ENCODE assay signal across 23 cellular contexts in genomic region chr1:7550981-7551380, GRCh38.
DNase-seq lines count a peak whose midpoint lies in the region; ATAC-seq, FAIRE-seq and TF ChIP-seq lines count a peak whose summit lies in the region.
"Had no signal": no experiment of that assay in that cellular context is flagged by ENCODE, and none has a peak within 500 bp of the region (broad histone marks: within the 10 kb centered on the region; RNA-seq: fewer than 3 reads in every experiment).

No MANE protein-coding gene starts in this region.

- no peak overlapping the region for H2BK5ac ChIP-seq in IMR-90 (ENCODE audit: low read depth, low read length, poor library complexity, severe bottlenecking)

- peaks cover 7% of the 10 kb centered on the region for H3K9me3 ChIP-seq in IMR-90 (ENCODE audit: control insufficient read depth, insufficient read depth, low read length)
- no peaks in the 10 kb centered on the region for H3K9me3 ChIP-seq in neural progenitor cell (ENCODE audit: low read depth)
- H3K9me3 ChIP-seq: left lung had no signal

- H4K5ac ChIP-seq in IMR-90 (ENCODE audit: low read depth, low read length) = no peak overlapping the region

- H2AK9ac ChIP-seq in IMR-90 (replicated peaks; ENCODE audit: low read depth, low read length, poor library complexity) = no peak overlapping the region

- H3K27ac ChIP-seq in IMR-90 (ENCODE audit: insufficient read depth, low read length) = no peak overlapping the region
- H3K27ac ChIP-seq in neural progenitor cell = no peak overlapping the region
- H3K27ac ChIP-seq: 22Rv1, C4-2B, epithelial cell of prostate, left lung had no signal

- no peak overlapping the region for H2BK20ac ChIP-seq in IMR-90 (ENCODE audit: low read depth, low read length)

- no peak overlapping the region for H3K14ac ChIP-seq in IMR-90 (replicated peaks; ENCODE audit: low read depth, low read length)

- H3K18ac ChIP-seq in IMR-90 (ENCODE audit: low read depth, low read length) = no peak overlapping the region

- H3K9me3 Mint-ChIP-seq in chondrocyte (ENCODE audit: low read depth) (peaks cover 9% of the 10 kb centered on the region), neural progenitor cell (peaks cover 2% of the 10 kb centered on the region)
- H3K9me3 Mint-ChIP-seq in natural killer cell treated with Interleukin-12 subunit alpha and Interleukin-12 subunit beta and Interleukin-15 and Interleukin-18, amount 100 ng/mL, for 72 hours = no peaks in the 10 kb centered on the region
- H3K9me3 Mint-ChIP-seq: activated B cell treated with CpG ODN at 0.5 μM for 24 hours had no signal

- H3K79me2 ChIP-seq in neural progenitor cell (ENCODE audit: low read depth) = no peaks in the 10 kb centered on the region

- H3K9ac ChIP-seq in IMR-90 (ENCODE audit: low read depth, low read length) (no peak overlapping the region), neural progenitor cell (no peak overlapping the region)

- TF ChIP-seq CTCF in IMR-90 (conservative IDR thresholded peaks at IDR 0.05; ENCODE audit: low read depth, low read length) (no peak), chondrocyte (IDR thresholded peaks at IDR 0.05) (no peak), neural progenitor cell (IDR thresholded peaks at IDR 0.05) (no peak)

- H3K36me3 ChIP-seq in IMR-90 (ENCODE audit: control insufficient read depth, insufficient read depth, low read length) = no peaks in the 10 kb centered on the region
- no peaks in the 10 kb centered on the region for H3K36me3 ChIP-seq in neural progenitor cell
- H3K36me3 ChIP-seq: left lung had no signal

- H3K27me3 Mint-ChIP-seq in chondrocyte (ENCODE audit: low read depth) (peaks cover 3% of the 10 kb centered on the region), neural progenitor cell (ENCODE audit: insufficient read depth, low read depth) (peaks cover 5% of the 10 kb centered on the region)
- peaks cover 0 to 6% of the 10 kb centered on the region in 2 donors for H3K27me3 Mint-ChIP-seq in natural killer cell treated with Interleukin-12 subunit alpha and Interleukin-12 subunit beta and Interleukin-15 and Interleukin-18, amount 100 ng/mL, for 72 hours

- dilution Hi-C loops in IMR-90 (cut with HindIII; ENCODE audit: low sequenced_read_pairs, unreplicated experiment) = no loop called here

- H3K4me3 ChIP-seq in IMR-90 (ENCODE audit: insufficient read depth, low read depth, low read length) = no peak overlapping the region
- no peak overlapping the region for H3K4me3 ChIP-seq in neural progenitor cell
- H3K4me3 ChIP-seq: left lung, skin epidermis had no signal

- 90% methylated on average over 3 of the region's 6 CpGs; no CpG with 5 or more reads in 1 of the 2 experiments for WGBS in IMR-90 (ENCODE audit: extremely low coverage in 2 of 2, insufficient read length in 1 of 2), 2 experiments

- H2AFZ ChIP-seq in IMR-90 (replicated peaks; ENCODE audit: low read length, poor library complexity) (peak overlapping the region; percentile 5), neural progenitor cell (replicated peaks) (no peak overlapping the region)

- TF ChIP-seq RAD21 in IMR-90 (IDR thresholded peaks at IDR 0.05; ENCODE audit: low read length) = no peak

- H4K91ac ChIP-seq in IMR-90 (ENCODE audit: insufficient read depth, low read depth, low read length) = no peak overlapping the region

- H3K27me3 ChIP-seq in IMR-90 (ENCODE audit: control insufficient read depth, insufficient read depth, low read length) (peaks cover 2% of the 10 kb centered on the region; the same call in 1 of the 2 replicates), neural progenitor cell (no peaks in the 10 kb centered on the region)
- H3K27me3 ChIP-seq: left lung had no signal

- no peak for ATAC-seq in IMR-90 (ENCODE audit: low read depth)
- no peak for ATAC-seq in natural killer cell treated with Interleukin-12 subunit alpha and Interleukin-12 subunit beta and Interleukin-15 and Interleukin-18, amount 100 ng/mL, for 72 hours

- H3K79me1 ChIP-seq in IMR-90 (ENCODE audit: low read depth in 1 of 2, low read length in 2 of 2) = no peaks in the 10 kb centered on the region

- no peak overlapping the region for H2BK120ac ChIP-seq in IMR-90 (ENCODE audit: low read depth, low read length)

- H3K23ac ChIP-seq in IMR-90 (ENCODE audit: low read depth, low read length) = no peak overlapping the region

- H3K56ac ChIP-seq in IMR-90 (ENCODE audit: extremely low read depth, insufficient read depth, low read length) = no peak overlapping the region

- H2AK5ac ChIP-seq in IMR-90 (ENCODE audit: low read depth, low read length) = no peak overlapping the region; the same call in 1 of the 2 replicates

- FAIRE-seq in urothelium cell line (lab: Jason Lieb, UNC) = no peak
- FAIRE-seq: astrocyte, colon had no signal

- BruUV-seq in IMR-90 (replicated peaks; lab: Mats Ljungman, UMichigan) = no TSS peak

- H4K8ac ChIP-seq in IMR-90 (ENCODE audit: low read depth in 2 of 2, low read length in 2 of 2) = no peak overlapping the region

- POLR2A ChIA-PET in IMR-90 (lab: Charles Lee; ENCODE audit: unreplicated experiment) = no interaction called here

- in situ Hi-C loops in IMR-90 (cut with MboI; ENCODE audit: low sequenced_read_pairs) = no loop called here

- no peak overlapping the region for H3K4ac ChIP-seq in IMR-90 (ENCODE audit: low read depth, low read length)

- H3K4me1 ChIP-seq in IMR-90 (ENCODE audit: control insufficient read depth, insufficient read depth, low read length) (peaks cover 6% of the 10 kb centered on the region), neural progenitor cell (no peaks in the 10 kb centered on the region)

- CTCF ChIA-PET in IMR-90 (lab: Yijun Ruan, JAX) = no interaction called here

- H3K4me2 ChIP-seq in IMR-90 (ENCODE audit: low read depth, low read length) = no peak overlapping the region
- H3K4me2 ChIP-seq in neural progenitor cell = no peak overlapping the region

- H3K4me3 Mint-ChIP-seq in chondrocyte (ENCODE audit: unreplicated experiment) = no peak overlapping the region
- H3K4me3 Mint-ChIP-seq in neural progenitor cell = no peak overlapping the region
- H3K4me3 Mint-ChIP-seq in natural killer cell treated with Interleukin-12 subunit alpha and Interleukin-12 subunit beta and Interleukin-15 and Interleukin-18, amount 100 ng/mL, for 72 hours = no peak overlapping the region
- H3K4me3 Mint-ChIP-seq: activated B cell treated with CpG ODN at 0.5 μM for 24 hours had no signal

- no peaks in the 10 kb centered on the region; the same call in 1 of the 2 replicates for H3K9me1 ChIP-seq in IMR-90 (ENCODE audit: insufficient read depth, low read length)

- TF ChIP-seq POLR2A in IMR-90 (IDR thresholded peaks at IDR 0.05; ENCODE audit: low read depth, low read length) = no peak

- H3K27ac Mint-ChIP-seq in chondrocyte (ENCODE audit: unreplicated experiment) = peak overlapping the region; percentile 59
- peak overlapping the region; percentile 36 for H3K27ac Mint-ChIP-seq in neural progenitor cell
- H3K27ac Mint-ChIP-seq in natural killer cell treated with Interleukin-12 subunit alpha and Interleukin-12 subunit beta and Interleukin-15 and Interleukin-18, amount 100 ng/mL, for 72 hours = peak overlapping the region in 1 of 2 donors; percentile 43
- H3K27ac Mint-ChIP-seq: activated B cell treated with CpG ODN at 0.5 μM for 24 hours had no signal

- H2BK15ac ChIP-seq in IMR-90 (ENCODE audit: low read depth, low read length) = no peak overlapping the region

- H3K36me3 Mint-ChIP-seq in chondrocyte (ENCODE audit: low read depth) = peaks cover 1% of the 10 kb centered on the region
- no peaks in the 10 kb centered on the region for H3K36me3 Mint-ChIP-seq in neural progenitor cell
- H3K36me3 Mint-ChIP-seq in natural killer cell treated with Interleukin-12 subunit alpha and Interleukin-12 subunit beta and Interleukin-15 and Interleukin-18, amount 100 ng/mL, for 72 hours = no peaks in the 10 kb centered on the region

- H3F3A ChIP-seq in neural progenitor cell (ENCODE audit: low read depth) = no peaks in the 10 kb centered on the region

- intact Hi-C loops in IMR-90 (cut with micrococcal nuclease) = no loop called here

- H3K4me1 Mint-ChIP-seq in chondrocyte (ENCODE audit: low read depth) (peaks cover 40% of the 10 kb centered on the region), neural progenitor cell (peaks cover 20% of the 10 kb centered on the region)
- H3K4me1 Mint-ChIP-seq in natural killer cell treated with Interleukin-12 subunit alpha and Interleukin-12 subunit beta and Interleukin-15 and Interleukin-18, amount 100 ng/mL, for 72 hours (ENCODE audit: low read depth in 2 of 2) = peaks cover 8 to 26% of the 10 kb centered on the region in 2 donors
- H3K4me1 Mint-ChIP-seq: activated B cell treated with CpG ODN at 0.5 μM for 24 hours had no signal

- H4K20me1 ChIP-seq in IMR-90 (ENCODE audit: insufficient read depth, low read length) (no peaks in the 10 kb centered on the region), neural progenitor cell (ENCODE audit: low read depth) (no peaks in the 10 kb centered on the region)

- peak in 2 of 3 experiments; percentile 4 to 6 for DNase-seq in NCI-H1417 (lab: John Stamatoyannopoulos, UW)
- no peak for DNase-seq in NCI-H1417 treated with DMSO at 0.1 percent for 48 hours (lab: John Stamatoyannopoulos, UW)
- DNase-seq in IMR-90 = no peak
- DNase-seq in chondrocyte (ENCODE audit: low spot score) = peak; percentile 62
- DNase-seq in neural progenitor cell (ENCODE audit: low spot score) = no peak
- no peak for DNase-seq in urothelium cell line (ENCODE audit: low spot score)
- no peak for DNase-seq in natural killer cell treated with Interleukin-12 subunit alpha and Interleukin-12 subunit beta and Interleukin-15 and Interleukin-18, amount 100 ng/mL, for 72 hours (ENCODE audit: low spot score)
- no peak for DNase-seq in NCI-H526 treated with DMSO at 0.1 percent for 48 hours (lab: John Stamatoyannopoulos, UW)
- DNase-seq: activated B cell treated with CpG ODN at 0.5 μM for 24 hours, activated gamma-delta T cell, DMS53, foreskin melanocyte, GOT3, KG1, NCI-H1105, NCI-H82 had no signal

TF ChIP-seq in IMR-90, 13 proteins besides CTCF, POLR2A, EP300 and RAD21 (continues in another document):
- no peak for TF ChIP-seq FOS (IDR thresholded peaks at IDR 0.05; ENCODE audit: low read depth, low read length)
- no peak for TF ChIP-seq MAZ (IDR thresholded peaks at IDR 0.05; ENCODE audit: borderline replicate concordance, low read depth, low read length)
- no peak for TF ChIP-seq ELK1 (IDR thresholded peaks at IDR 0.05; ENCODE audit: borderline replicate concordance, low read depth, low read length)
- no peak for TF ChIP-seq RFX5 (IDR thresholded peaks at IDR 0.05; ENCODE audit: low read depth, low read length)
- no peak for TF ChIP-seq MXI1 (IDR thresholded peaks at IDR 0.05; ENCODE audit: borderline replicate concordance, low read depth, low read length)

Comparison
In these comparisons a context has a peak if more than half of its experiments do, and no peak if none do; other contexts are left out.
1. DNase-seq: peak in NCI-H1417 (2 of 3) and chondrocyte (single experiment); none in NCI-H1417 treated with DMSO at 0.1 percent for 48 hours (single experiment), IMR-90 (single experiment), neural progenitor cell (single experiment), urothelium cell line (single experiment), natural killer cell treated with Interleukin-12 subunit alpha and Interleukin-12 subunit beta and Interleukin-15 and Interleukin-18, amount 100 ng/mL, for 72 hours (single experiment) and NCI-H526 treated with DMSO at 0.1 percent for 48 hours (single experiment).